1 cellular context compared by ENCODE assay signal in genomic region chr1:225981714-225982113, GRCh38.
TF ChIP-seq lines count a peak whose summit lies in the region.

No MANE protein-coding gene starts in this region.

TF ChIP-seq in K562, 482 proteins besides CTCF, POLR2A, EP300 and RAD21:
- 0 out of 2 replicates have a peak, but pooled peaks have one; percentile 22 for TF ChIP-seq NBN (IDR thresholded peaks at IDR 0.05; ENCODE audit: low read depth)
- TF ChIP-seq ZNF583 (CRISPR knock-in tag; IDR thresholded peaks at IDR 0.05) = no peak
- TF ChIP-seq, protein P1, sequence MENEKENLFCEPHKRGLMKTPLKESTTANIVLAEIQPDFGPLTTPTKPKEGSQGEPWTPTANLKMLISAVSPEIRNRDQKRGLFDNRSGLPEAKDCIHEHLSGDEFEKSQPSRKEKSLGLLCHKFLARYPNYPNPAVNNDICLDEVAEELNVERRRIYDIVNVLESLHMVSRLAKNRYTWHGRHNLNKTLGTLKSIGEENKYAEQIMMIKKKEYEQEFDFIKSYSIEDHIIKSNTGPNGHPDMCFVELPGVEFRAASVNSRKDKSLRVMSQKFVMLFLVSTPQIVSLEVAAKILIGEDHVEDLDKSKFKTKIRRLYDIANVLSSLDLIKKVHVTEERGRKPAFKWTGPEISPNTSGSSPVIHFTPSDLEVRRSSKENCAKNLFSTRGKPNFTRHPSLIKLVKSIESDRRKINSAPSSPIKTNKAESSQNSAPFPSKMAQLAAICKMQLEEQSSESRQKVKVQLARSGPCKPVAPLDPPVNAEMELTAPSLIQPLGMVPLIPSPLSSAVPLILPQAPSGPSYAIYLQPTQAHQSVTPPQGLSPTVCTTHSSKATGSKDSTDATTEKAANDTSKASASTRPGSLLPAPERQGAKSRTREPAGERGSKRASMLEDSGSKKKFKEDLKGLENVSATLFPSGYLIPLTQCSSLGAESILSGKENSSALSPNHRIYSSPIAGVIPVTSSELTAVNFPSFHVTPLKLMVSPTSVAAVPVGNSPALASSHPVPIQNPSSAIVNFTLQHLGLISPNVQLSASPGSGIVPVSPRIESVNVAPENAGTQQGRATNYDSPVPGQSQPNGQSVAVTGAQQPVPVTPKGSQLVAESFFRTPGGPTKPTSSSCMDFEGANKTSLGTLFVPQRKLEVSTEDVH (IDR thresholded peaks at IDR 0.05; ENCODE audit: low read depth, partially characterized antibody) = no peak
- no peak for TF ChIP-seq GTF2A2 (tag; IDR thresholded peaks at IDR 0.05)
- TF ChIP-seq, protein P2, sequence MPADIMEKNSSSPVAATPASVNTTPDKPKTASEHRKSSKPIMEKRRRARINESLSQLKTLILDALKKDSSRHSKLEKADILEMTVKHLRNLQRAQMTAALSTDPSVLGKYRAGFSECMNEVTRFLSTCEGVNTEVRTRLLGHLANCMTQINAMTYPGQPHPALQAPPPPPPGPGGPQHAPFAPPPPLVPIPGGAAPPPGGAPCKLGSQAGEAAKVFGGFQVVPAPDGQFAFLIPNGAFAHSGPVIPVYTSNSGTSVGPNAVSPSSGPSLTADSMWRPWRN (IDR thresholded peaks at IDR 0.05; ENCODE audit: low read depth) = no peak
- TF ChIP-seq BCL6 (CRISPR knock-in tag; IDR thresholded peaks at IDR 0.05) = no peak
- TF ChIP-seq CBX5 (IDR thresholded peaks at IDR 0.05; ENCODE audit: borderline replicate concordance, low read depth) = peak; percentile 90; the same call in 1 of the 2 replicates
- peak; percentile 49 for TF ChIP-seq ZNF280A (IDR thresholded peaks at IDR 0.05; ENCODE audit: low read depth, partially characterized antibody)
- TF ChIP-seq CBX1 (IDR thresholded peaks at IDR 0.05; ENCODE audit: low read depth) = 0 out of 2 replicates have a peak, but pooled peaks have one; percentile 69
- TF ChIP-seq CBX2 (IDR thresholded peaks at IDR 0.05; ENCODE audit: insufficient read depth, low read length, poor library complexity, severe bottlenecking) = no peak
- TF ChIP-seq SAFB2 (IDR thresholded peaks at IDR 0.05; ENCODE audit: borderline replicate concordance, low read depth, low read length, severe bottlenecking) = no peak
- TF ChIP-seq ZNF143 (CRISPR knock-in tag; IDR thresholded peaks at IDR 0.05) = no peak
- TF ChIP-seq RBM39 (optimal IDR thresholded peaks at IDR 0.05; ENCODE audit: low read depth, low read length) = no peak
- TF ChIP-seq L3MBTL2 (IDR thresholded peaks at IDR 0.05) = no peak
- TF ChIP-seq ZNF121 (CRISPR knock-in tag; conservative IDR thresholded peaks at IDR 0.05) = no peak
- TF ChIP-seq ZEB2 (IDR thresholded peaks at IDR 0.05) = 0 out of 2 replicates have a peak, but pooled peaks have one; percentile 14
- peak in 1 of 2 experiments; percentile 97; a peak in 2 of 3 replicates for TF ChIP-seq CBX3 (IDR thresholded peaks at IDR 0.05; ENCODE audit: borderline replicate concordance in 1 of 2, low read length in 2 of 2)
- TF ChIP-seq XRCC3 (IDR thresholded peaks at IDR 0.05) = peak; percentile 47; the same call in 1 of the 2 replicates
- no peak for TF ChIP-seq ZBTB11 (CRISPR knock-in tag; IDR thresholded peaks at IDR 0.05)
- no peak for TF ChIP-seq DIDO1 (tag; IDR thresholded peaks at IDR 0.05; ENCODE audit: low read depth)
- TF ChIP-seq ZNF41 (CRISPR knock-in tag; conservative IDR thresholded peaks at IDR 0.05) = no peak
- TF ChIP-seq CSDE1 (IDR thresholded peaks at IDR 0.05) = no peak
- TF ChIP-seq TRIM28 (IDR thresholded peaks at IDR 0.05) = peak; percentile 99
- TF ChIP-seq, protein P3, sequence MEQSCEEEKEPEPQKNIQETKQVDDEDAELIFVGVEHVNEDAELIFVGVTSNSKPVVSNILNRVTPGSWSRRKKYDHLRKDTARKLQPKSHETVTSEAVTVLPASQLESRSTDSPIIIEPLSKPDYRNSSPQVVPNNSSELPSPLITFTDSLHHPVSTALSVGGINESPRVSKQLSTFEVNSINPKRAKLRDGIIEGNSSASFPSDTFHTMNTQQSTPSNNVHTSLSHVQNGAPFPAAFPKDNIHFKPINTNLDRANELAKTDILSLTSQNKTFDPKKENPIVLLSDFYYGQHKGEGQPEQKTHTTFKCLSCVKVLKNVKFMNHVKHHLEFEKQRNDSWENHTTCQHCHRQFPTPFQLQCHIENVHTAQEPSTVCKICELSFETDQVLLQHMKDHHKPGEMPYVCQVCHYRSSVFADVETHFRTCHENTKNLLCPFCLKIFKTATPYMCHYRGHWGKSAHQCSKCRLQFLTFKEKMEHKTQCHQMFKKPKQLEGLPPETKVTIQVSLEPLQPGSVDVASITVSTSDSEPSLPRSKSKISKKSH (CRISPR knock-in tag; IDR thresholded peaks at IDR 0.05) = 0 out of 2 replicates have a peak, but pooled peaks have one; percentile 38
- TF ChIP-seq HNRNPUL1 (IDR thresholded peaks at IDR 0.05; ENCODE audit: low read length) = no peak
- TF ChIP-seq ZNF184 (CRISPR knock-in tag; IDR thresholded peaks at IDR 0.05) = peak; percentile 98
- TF ChIP-seq, protein P4, sequence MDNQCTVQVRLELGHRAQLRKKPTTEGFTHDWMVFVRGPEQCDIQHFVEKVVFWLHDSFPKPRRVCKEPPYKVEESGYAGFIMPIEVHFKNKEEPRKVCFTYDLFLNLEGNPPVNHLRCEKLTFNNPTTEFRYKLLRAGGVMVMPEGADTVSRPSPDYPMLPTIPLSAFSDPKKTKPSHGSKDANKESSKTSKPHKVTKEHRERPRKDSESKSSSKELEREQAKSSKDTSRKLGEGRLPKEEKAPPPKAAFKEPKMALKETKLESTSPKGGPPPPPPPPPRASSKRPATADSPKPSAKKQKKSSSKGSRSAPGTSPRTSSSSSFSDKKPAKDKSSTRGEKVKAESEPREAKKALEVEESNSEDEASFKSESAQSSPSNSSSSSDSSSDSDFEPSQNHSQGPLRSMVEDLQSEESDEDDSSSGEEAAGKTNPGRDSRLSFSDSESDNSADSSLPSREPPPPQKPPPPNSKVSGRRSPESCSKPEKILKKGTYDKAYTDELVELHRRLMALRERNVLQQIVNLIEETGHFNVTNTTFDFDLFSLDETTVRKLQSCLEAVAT (IDR thresholded peaks at IDR 0.05) = 0 out of 4 replicates have a peak, but pooled peaks of 1 of the 2 experiments have one; percentile 20
- no peak for TF ChIP-seq CREB5 (CRISPR knock-in tag; IDR thresholded peaks at IDR 0.05)
- no peak for TF ChIP-seq ZFP30 (CRISPR knock-in tag; IDR thresholded peaks at IDR 0.05; ENCODE audit: borderline replicate concordance)
- 0 out of 2 replicates have a peak, but pooled peaks have one; percentile 15 for TF ChIP-seq NR2C1 (IDR thresholded peaks at IDR 0.05)
- no peak for TF ChIP-seq NR2C1 (tag; IDR thresholded peaks at IDR 0.05)
- TF ChIP-seq TRIM24 (IDR thresholded peaks at IDR 0.05) = peak; percentile 34 to 85; a peak in 3 of 4 replicates
